15 cellular contexts compared by ENCODE assay signal in the genomic region with DNA sequence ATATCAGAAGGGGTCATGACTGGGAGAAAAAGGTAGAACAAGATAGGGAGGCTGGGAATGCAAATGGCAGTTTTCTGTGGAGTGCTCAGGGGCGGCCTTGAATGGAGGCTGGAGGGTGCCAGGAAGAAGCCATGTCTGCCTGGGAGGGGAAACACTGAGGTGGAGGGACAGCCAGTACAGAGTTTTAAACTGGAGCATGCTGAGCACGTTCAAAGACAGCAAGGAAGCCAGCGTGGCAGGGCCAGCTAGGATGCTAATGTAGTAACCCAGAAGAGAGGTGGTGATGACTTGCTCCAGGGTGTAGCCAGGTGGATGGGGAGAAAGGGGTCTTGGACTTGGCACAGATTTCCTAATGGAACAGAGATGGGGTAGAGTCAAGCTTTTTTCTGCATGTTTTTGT.
DNase-seq lines count a peak whose midpoint lies in the region; ATAC-seq and TF ChIP-seq lines count a peak whose summit lies in the region.
"Had no signal": no experiment of that assay in that cellular context is flagged by ENCODE, and none has a peak within 500 bp of the region (broad histone marks: within the 10 kb centered on the region; RNA-seq: fewer than 3 reads in every experiment).

No MANE protein-coding gene starts in this region.

- H3K4me1 ChIP-seq in colonic mucosa (no peaks in the 10 kb centered on the region), endodermal cell (ENCODE audit: control insufficient read depth, insufficient read depth, low read length) (no peaks in the 10 kb centered on the region), mesenchymal stem cell (ENCODE audit: control insufficient read depth, insufficient read depth, low read depth, low read length) (no peaks in the 10 kb centered on the region)
- H3K4me1 ChIP-seq: A549, Caco-2 had no signal

- 90% methylated on average over 3 of the region's 3 CpGs for WGBS in endodermal cell (ENCODE audit: insufficient coverage in 1 of 2, insufficient read length in 1 of 2), 2 experiments
- WGBS in mesenchymal stem cell: 62% methylated on average over 3 of the region's 3 CpGs

- no peaks in the 10 kb centered on the region for H3K9me3 ChIP-seq in colonic mucosa
- H3K9me3 ChIP-seq in endodermal cell (ENCODE audit: control insufficient read depth, low read length): no peaks in the 10 kb centered on the region
- H3K9me3 ChIP-seq in mesenchymal stem cell (ENCODE audit: control insufficient read depth, low read length): peaks cover 16% of the 10 kb centered on the region
- H3K9me3 ChIP-seq: Caco-2 had no signal

- H2BK15ac ChIP-seq in mesenchymal stem cell (ENCODE audit: low read depth, poor library complexity, severe bottlenecking): no peak overlapping the region

- H3K27me3 Mint-ChIP-seq in activated CD4-positive, alpha-beta T cell treated with anti-CD3 and anti-CD28 coated beads, Interleukin-2, amount 10 ng/mL, durations not matched to agents 24 days and 14 days: peaks cover 4% of the 10 kb centered on the region
- H3K27me3 Mint-ChIP-seq in endodermal cell (ENCODE audit: insufficient read depth): peaks cover 12% of the 10 kb centered on the region

- H3K4ac ChIP-seq in mesenchymal stem cell (ENCODE audit: low read depth in 1 of 2, low read length in 2 of 2): no peak overlapping the region

- no peak overlapping the region for H3K14ac ChIP-seq in mesenchymal stem cell (ENCODE audit: low read length in 2 of 2)

- H3K23ac ChIP-seq in mesenchymal stem cell (ENCODE audit: low read length in 2 of 2): no peak overlapping the region

- no peaks in the 10 kb centered on the region for H3K36me3 ChIP-seq in colonic mucosa
- H3K36me3 ChIP-seq in endodermal cell (ENCODE audit: control insufficient read depth, insufficient read depth, low read length): no peaks in the 10 kb centered on the region
- no peaks in the 10 kb centered on the region for H3K36me3 ChIP-seq in mesenchymal stem cell (ENCODE audit: control insufficient read depth in 1 of 2, insufficient read depth in 2 of 2, low read depth in 1 of 2, low read length in 2 of 2)

- H3K4me3 ChIP-seq in colonic mucosa: no peak overlapping the region
- no peak overlapping the region for H3K4me3 ChIP-seq in endodermal cell (ENCODE audit: low read length)
- no peak overlapping the region for H3K4me3 ChIP-seq in mesenchymal stem cell (ENCODE audit: insufficient read depth in 1 of 2, low read depth in 1 of 2, low read length in 2 of 2)
- H3K4me3 ChIP-seq: A549, GM23248 had no signal

- H2AFZ ChIP-seq in mesenchymal stem cell (ENCODE audit: low read depth, low read length): no peak overlapping the region
- H2AFZ ChIP-seq: GM23248 had no signal

- intact Hi-C loops in activated CD4-positive, alpha-beta T cell treated with anti-CD3 and anti-CD28 coated beads, Interleukin-2, amount 10 ng/mL, durations not matched to agents 24 days and 14 days (cut with micrococcal nuclease): no loop called here
- intact Hi-C loops in colonic mucosa (cut with DNase I): no loop called here

- no peak overlapping the region for H3K4me2 ChIP-seq in mesenchymal stem cell (ENCODE audit: low read length, poor library complexity, severe bottlenecking)
- H3K4me2 ChIP-seq: A549 had no signal

- no peak overlapping the region for H3K4me3 Mint-ChIP-seq in activated CD4-positive, alpha-beta T cell treated with anti-CD3 and anti-CD28 coated beads, Interleukin-2, amount 10 ng/mL, durations not matched to agents 24 days and 14 days
- H3K4me3 Mint-ChIP-seq in endodermal cell: no peak overlapping the region
- H3K4me3 Mint-ChIP-seq: CD4-positive, alpha-beta T cell had no signal

- no peaks in the 10 kb centered on the region for H3K36me3 Mint-ChIP-seq in activated CD4-positive, alpha-beta T cell treated with anti-CD3 and anti-CD28 coated beads, Interleukin-2, amount 10 ng/mL, durations not matched to agents 24 days and 14 days (ENCODE audit: low read depth)
- H3K36me3 Mint-ChIP-seq in endodermal cell (ENCODE audit: low read depth): no peaks in the 10 kb centered on the region

- no peak for ATAC-seq in GM21529 (IDR thresholded peaks at IDR 0.05; ENCODE audit: unreplicated experiment)
- ATAC-seq: A549, HCT116 had no signal

- H3K27ac Mint-ChIP-seq in activated CD4-positive, alpha-beta T cell treated with anti-CD3 and anti-CD28 coated beads, Interleukin-2, amount 10 ng/mL, durations not matched to agents 24 days and 14 days: no peak overlapping the region
- H3K27ac Mint-ChIP-seq in endodermal cell: no peak overlapping the region
- H3K27ac Mint-ChIP-seq: CD4-positive, alpha-beta T cell had no signal

- H3K9ac ChIP-seq in colonic mucosa (ENCODE audit: low read depth in 2 of 2, low read length in 2 of 2) (no peak overlapping the region), endodermal cell (ENCODE audit: extremely low read depth, low read length, poor library complexity, severe bottlenecking) (no peak overlapping the region), mesenchymal stem cell (ENCODE audit: low read length) (no peak overlapping the region)
- H3K9ac ChIP-seq: GM23248 had no signal

- H3K18ac ChIP-seq in mesenchymal stem cell (ENCODE audit: low read depth in 1 of 2, low read length in 2 of 2): no peak overlapping the region

- no peak overlapping the region for H3K27ac ChIP-seq in colonic mucosa
- H3K27ac ChIP-seq in endodermal cell (ENCODE audit: low read depth, low read length): no peak overlapping the region
- H3K27ac ChIP-seq in mesenchymal stem cell (ENCODE audit: low read length, poor library complexity, severe bottlenecking): no peak overlapping the region
- H3K27ac ChIP-seq: 22Rv1, GM23248 had no signal

- peak overlapping the region; percentile 4 for H2BK5ac ChIP-seq in mesenchymal stem cell (ENCODE audit: low read depth, low read length, poor library complexity, severe bottlenecking)

- no peak overlapping the region for H4K8ac ChIP-seq in mesenchymal stem cell (ENCODE audit: low read length)

- no peaks in the 10 kb centered on the region for H3K9me3 Mint-ChIP-seq in activated CD4-positive, alpha-beta T cell treated with anti-CD3 and anti-CD28 coated beads, Interleukin-2, amount 10 ng/mL, durations not matched to agents 24 days and 14 days
- peaks cover 8% of the 10 kb centered on the region for H3K9me3 Mint-ChIP-seq in endodermal cell

- no peaks in the 10 kb centered on the region for H3K4me1 Mint-ChIP-seq in activated CD4-positive, alpha-beta T cell treated with anti-CD3 and anti-CD28 coated beads, Interleukin-2, amount 10 ng/mL, durations not matched to agents 24 days and 14 days
- H3K4me1 Mint-ChIP-seq in endodermal cell: no peaks in the 10 kb centered on the region

- H4K91ac ChIP-seq in mesenchymal stem cell (ENCODE audit: low read length): no peak overlapping the region

- H3K79me1 ChIP-seq in mesenchymal stem cell (replicated peaks; ENCODE audit: low read length, poor library complexity, severe bottlenecking): no peaks in the 10 kb centered on the region

- H3K27me3 ChIP-seq in colonic mucosa (no peaks in the 10 kb centered on the region), endodermal cell (ENCODE audit: control insufficient read depth, insufficient read depth, low read length, poor library complexity, severe bottlenecking) (no peaks in the 10 kb centered on the region), mesenchymal stem cell (ENCODE audit: control insufficient read depth in 1 of 2, insufficient read depth in 1 of 2, low read length in 2 of 2) (no peaks in the 10 kb centered on the region)

- no peak overlapping the region for H2BK120ac ChIP-seq in mesenchymal stem cell (ENCODE audit: low read depth, low read length)

- H2AK5ac ChIP-seq in mesenchymal stem cell (ENCODE audit: low read length, severe bottlenecking): no peak overlapping the region

- peak; percentile 18 for DNase-seq in activated CD4-positive, alpha-beta T cell treated with anti-CD3 and anti-CD28 coated beads, Interleukin-2, amount 10 ng/mL, durations not matched to agents 24 days and 14 days
- no peak for DNase-seq in activated CD4-positive, alpha-beta T cell treated with anti-CD3 and anti-CD28 coated beads, Interleukin-2, amount 50 U/mL, for 48 hours
- DNase-seq in colonic mucosa (peak; percentile 7), endodermal cell (peak; percentile 12), mesenchymal stem cell (no peak), NCI-H345 treated with DMSO at 0.1 percent for 48 hours (lab: John Stamatoyannopoulos, UW; ENCODE audit: unreplicated experiment) (no peak), NOMO-1 treated with DMSO at 0.1 percent for 48 hours (lab: John Stamatoyannopoulos, UW; ENCODE audit: unreplicated experiment) (no peak)
- DNase-seq: AML-193; Caco-2; CD4-positive, alpha-beta T cell; GM23248 had no signal

- TF ChIP-seq CTCF in colonic mucosa (IDR thresholded peaks at IDR 0.05): no peak
- no peak for TF ChIP-seq CTCF in endodermal cell (conservative IDR thresholded peaks at IDR 0.05)

- no peak overlapping the region for H2BK12ac ChIP-seq in mesenchymal stem cell (ENCODE audit: low read length in 2 of 2)

Comparison
In these comparisons a context has a peak if more than half of its experiments do, and no peak if none do; other contexts are left out.
1. DNase-seq: peak in activated CD4-positive, alpha-beta T cell treated with anti-CD3 and anti-CD28 coated beads, Interleukin-2, amount 10 ng/mL, durations not matched to agents 24 days and 14 days (single experiment), colonic mucosa (single experiment) and endodermal cell (single experiment); none in activated CD4-positive, alpha-beta T cell treated with anti-CD3 and anti-CD28 coated beads, Interleukin-2, amount 50 U/mL, for 48 hours (0 of 2), mesenchymal stem cell (single experiment), NCI-H345 treated with DMSO at 0.1 percent for 48 hours (single experiment) and NOMO-1 treated with DMSO at 0.1 percent for 48 hours (single experiment).